34 cellular contexts compared by ENCODE assay signal in the genomic region with DNA sequence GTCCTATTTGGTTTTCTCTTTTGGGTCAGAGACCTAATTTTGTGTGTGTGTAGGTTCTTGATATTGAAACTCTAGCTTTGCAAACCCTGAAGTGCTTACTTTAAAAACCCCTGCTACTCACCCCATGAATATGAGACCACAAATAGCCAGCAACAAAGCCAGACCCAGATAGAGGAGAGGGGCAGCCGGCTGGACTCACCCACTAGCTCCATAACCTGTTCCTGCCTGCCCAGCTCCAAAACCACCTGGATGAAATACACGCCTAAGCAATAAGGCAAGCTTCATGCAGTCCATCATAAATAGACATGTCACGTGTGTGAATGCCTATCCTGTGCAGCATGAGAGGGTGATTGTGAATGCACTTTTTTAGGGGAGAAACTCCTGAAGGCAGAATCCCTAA.
"Had no signal": no experiment of that assay in that cellular context is flagged by ENCODE, and none has a peak within 500 bp of the region (broad histone marks: within the 10 kb centered on the region; RNA-seq: fewer than 3 reads in every experiment).

No MANE protein-coding gene starts in this region.

- H3K36me3 ChIP-seq: MG63 had no signal

- H3K27ac ChIP-seq: KMS-11 had no signal

- H3K4me3 ChIP-seq: MG63 had no signal

- DNase-seq: Karpas-422, Kasumi-1, KG1, MG63, MM.1S, MV-4-11, NCI-H1048, NCI-H1092, NCI-H1092 treated with DMSO at 0.1 percent for 48 hours, NCI-H1105, NCI-H1105 treated with DMSO at 0.1 percent for 48 hours, NCI-H1417, NCI-H1417 treated with DMSO at 0.1 percent for 48 hours, NCI-H1436, NCI-H1436 treated with DMSO at 0.1 percent for 48 hours, NCI-H146, NCI-H1694, NCI-H1694 treated with DMSO at 0.1 percent for 48 hours, NCI-H187, NCI-H187 treated with DMSO at 0.1 percent for 48 hours, NCI-H1930, NCI-H2029, NCI-H2029 treated with DMSO at 0.1 percent for 48 hours, NCI-H2081, NCI-H2081 treated with DMSO at 0.1 percent for 48 hours, NCI-H2107, NCI-H2171, NCI-H2171 treated with DMSO at 0.1 percent for 48 hours, NCI-H2227 treated with DMSO at 0.1 percent for 48 hours, NCI-H226, NCI-H345, NCI-H446, NCI-H446 treated with DMSO at 0.1 percent for 48 hours had no signal
